15 cellular contexts compared by ENCODE assay signal in genomic region chr2:153068915-153069314, GRCh38.
DNase-seq lines count a peak whose midpoint lies in the region; ATAC-seq and TF ChIP-seq lines count a peak whose summit lies in the region.
"Had no signal": no experiment of that assay in that cellular context is flagged by ENCODE, and none has a peak within 500 bp of the region (broad histone marks: within the 10 kb centered on the region; RNA-seq: fewer than 3 reads in every experiment).

No MANE protein-coding gene starts in this region.

- H3K4me3 ChIP-seq in KMS-11 (IDR thresholded peaks at IDR 0.05; ENCODE audit: insufficient read depth, low read depth, low read length) (peak overlapping the region; percentile 78), HAP-1 (no peak overlapping the region)
- H3K4me3 ChIP-seq: GM23248 had no signal

- H3K27ac ChIP-seq in KMS-11 = peak overlapping the region; percentile 77
- H3K27ac ChIP-seq: GM23248 had no signal

- H3K36me3 Mint-ChIP-seq in mesothelial cell of epicardium = no peaks in the 10 kb centered on the region
- H3K36me3 Mint-ChIP-seq: CD4-positive, alpha-beta memory T cell had no signal

- no peaks in the 10 kb centered on the region for H3K9me3 ChIP-seq in HAP-1

- H3K4me1 Mint-ChIP-seq in mesothelial cell of epicardium = peaks cover 46% of the 10 kb centered on the region
- H3K4me1 Mint-ChIP-seq: CD4-positive, alpha-beta memory T cell had no signal

- H3K4me1 ChIP-seq in KMS-11 (ENCODE audit: low read depth, poor library complexity, severe bottlenecking) (peaks cover 87% of the 10 kb centered on the region), HAP-1 (peaks cover 8% of the 10 kb centered on the region)

- peak overlapping the region; percentile 76 for H3K4me2 ChIP-seq in KMS-11

- DNase-seq in RPMI8226 = peak; percentile 69
- DNase-seq in mesothelial cell of epicardium (ENCODE audit: low spot score in 2 of 2, unreplicated experiment in 2 of 2) = no peak
- no peak for DNase-seq in NCI-H2171 (lab: John Stamatoyannopoulos, UW)
- DNase-seq in HAP-1 (ENCODE audit: low spot score in 2 of 2) = no peak
- DNase-seq: C1 segment of cervical spinal cord; Calu3; CD4-positive, alpha-beta memory T cell; COR-L47; DMS153; DND-41; GM23248; H7 had no signal

- peak overlapping the region; percentile 73 for H3K27ac Mint-ChIP-seq in mesothelial cell of epicardium
- H3K27ac Mint-ChIP-seq: CD4-positive, alpha-beta memory T cell had no signal

- H3K9ac ChIP-seq in KMS-11 = peak overlapping the region; percentile 24; the same call in 1 of the 2 replicates
- H3K9ac ChIP-seq: GM23248 had no signal

- H3K79me2 ChIP-seq in KMS-11 (ENCODE audit: insufficient read depth, low read depth) = peaks cover 19% of the 10 kb centered on the region; the same call in 1 of the 2 replicates

- in situ Hi-C loops in HAP-1 (cut with MboI; ENCODE audit: low sequenced_read_pairs) = no loop called here

- no peaks in the 10 kb centered on the region for H3K27me3 Mint-ChIP-seq in mesothelial cell of epicardium (ENCODE audit: low read depth)
- H3K27me3 Mint-ChIP-seq: CD4-positive, alpha-beta memory T cell had no signal

- ATAC-seq in HG03565 (IDR thresholded peaks at IDR 0.05; ENCODE audit: unreplicated experiment) = no peak
- ATAC-seq: HCT116 had no signal

- no peaks in the 10 kb centered on the region for H3K36me3 ChIP-seq in KMS-11 (ENCODE audit: insufficient read depth)
- no peaks in the 10 kb centered on the region for H3K36me3 ChIP-seq in HAP-1 (replicated peaks)

- no peaks in the 10 kb centered on the region for H3K9me3 Mint-ChIP-seq in mesothelial cell of epicardium
- H3K9me3 Mint-ChIP-seq: CD4-positive, alpha-beta memory T cell had no signal

- TF ChIP-seq CTCF in KMS-11 (conservative IDR thresholded peaks at IDR 0.05; ENCODE audit: low read depth, low read length) (no peak), mesothelial cell of epicardium (IDR thresholded peaks at IDR 0.05; ENCODE audit: unreplicated experiment) (no peak)

- peak overlapping the region; percentile 51 for H2AFZ ChIP-seq in KMS-11 (ENCODE audit: low read depth)
- H2AFZ ChIP-seq: GM23248 had no signal

- H4K20me1 ChIP-seq in KMS-11 (ENCODE audit: insufficient read depth) = no peaks in the 10 kb centered on the region

- no peak overlapping the region for H3K4me3 Mint-ChIP-seq in mesothelial cell of epicardium

- H3K27me3 ChIP-seq in KMS-11 (ENCODE audit: insufficient read depth, low read depth) (no peaks in the 10 kb centered on the region), HAP-1 (ENCODE audit: low read depth) (no peaks in the 10 kb centered on the region)
